Comparison of ENCODE assay signal across 8 cellular contexts in genomic region chr20:1328680-1329330, GRCh38. TPM values are rescaled to one million over a fixed set of nuclear protein-coding genes. Genes with fewer than 3 reads are reported as not detected.
DNase-seq lines count a peak whose midpoint lies in the region; ATAC-seq and TF ChIP-seq lines count a peak whose summit lies in the region.

A gene with protein sequence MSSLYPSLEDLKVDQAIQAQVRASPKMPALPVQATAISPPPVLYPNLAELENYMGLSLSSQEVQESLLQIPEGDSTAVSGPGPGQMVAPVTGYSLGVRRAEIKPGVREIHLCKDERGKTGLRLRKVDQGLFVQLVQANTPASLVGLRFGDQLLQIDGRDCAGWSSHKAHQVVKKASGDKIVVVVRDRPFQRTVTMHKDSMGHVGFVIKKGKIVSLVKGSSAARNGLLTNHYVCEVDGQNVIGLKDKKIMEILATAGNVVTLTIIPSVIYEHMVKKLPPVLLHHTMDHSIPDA (minus strand): TSS chr20:1329139. CDS start chr20:1320416, 8,723 bp downstream.

- CTCF ChIA-PET in HEK293T (lab: Yijun Ruan, JAX): interaction anchor here (0.6 kb wide), 1 partner anchor 79 kb away, joined by 4 read pairs; no protein-coding TSS in a partner anchor

- no peak within 1 kb of the TSS for H3K4me3 ChIP-seq in heart left ventricle
- no peak within 1 kb of the TSS for H3K4me3 ChIP-seq in adrenal gland
- H3K4me3 ChIP-seq in lower lobe of right lung: no peak within 1 kb of the TSS

- no peaks in the 10 kb centered on the region for H3K36me3 Mint-ChIP-seq in type B pancreatic cell

- intact Hi-C loops in heart left ventricle (cut with DNase I) (loop anchor here in 3 of 10 donors (5.0 kb wide), 2 partner anchors 43 to 63 kb away; partner anchors contain the start of gene FKBP1A (in 1 of the 3)), left ventricle myocardium superior (cut with micrococcal nuclease) (loop anchor here (5.0 kb wide), 1 partner anchor 63 kb away; the partner anchor contains the start of gene FKBP1A), adrenal gland (cut with DNase I) (loop anchor here in 1 of 2 donors (5.0 kb wide), 1 partner anchor 58 kb away; no protein-coding TSS in a partner anchor), lower lobe of right lung (cut with DNase I) (no loop called here)

- no peak for ATAC-seq in heart left ventricle
- no peak for ATAC-seq in left ventricle myocardium superior
- peak; percentile 32 to 56 for ATAC-seq in lower lobe of right lung
- ATAC-seq in GM21367 (IDR thresholded peaks at IDR 0.05; ENCODE audit: unreplicated experiment): no peak
- ATAC-seq in HG02870 (IDR thresholded peaks at IDR 0.05; ENCODE audit: unreplicated experiment): no peak

- no peaks in the 10 kb centered on the region for H3K9me3 ChIP-seq in heart left ventricle
- no peaks in the 10 kb centered on the region for H3K9me3 ChIP-seq in adrenal gland (replicated peaks in 1 of 3)
- H3K9me3 ChIP-seq in lower lobe of right lung: no peaks in the 10 kb centered on the region

- WGBS in heart left ventricle, 4 donors: 73 to 81% (median 77%) methylated on average over 7 to 8 of the region's 8 CpGs
- WGBS in adrenal gland, 4 donors: 81 to 88% (median 85%) methylated on average over 7 to 8 of the region's 8 CpGs

- no peaks in the 10 kb centered on the region for H3K9me3 Mint-ChIP-seq in type B pancreatic cell

- TF ChIP-seq CTCF in heart left ventricle (IDR thresholded peaks at IDR 0.05): no peak
- TF ChIP-seq CTCF in adrenal gland (IDR thresholded peaks at IDR 0.05): no peak
- TF ChIP-seq CTCF in lower lobe of right lung (IDR thresholded peaks at IDR 0.05): no peak
- no peak for TF ChIP-seq CTCF in type B pancreatic cell (conservative IDR thresholded peaks at IDR 0.05)

- H3K4me1 ChIP-seq in heart left ventricle (peaks cover 24 to 84% (median 63%) of the 10 kb centered on the region in 12 donors), adrenal gland (replicated peaks in 1 of 2) (peaks cover 24 to 63% of the 10 kb centered on the region in 2 donors), lower lobe of right lung (peaks cover 74% of the 10 kb centered on the region)

- DNase-seq in heart left ventricle: peak in 2 of 5 donors; percentile 6 to 15
- no peak for DNase-seq in left ventricle myocardium superior
- DNase-seq in adrenal gland: peak in 3 of 7 donors; percentile 12 to 45 (median 12)
- DNase-seq in lower lobe of right lung: peak; percentile 72
- peak; percentile 58 for DNase-seq in type B pancreatic cell (ENCODE audit: extremely low spot score, unreplicated experiment)
- DNase-seq in HEK293T (ENCODE audit: extremely low spot score): no peak

- no peak for TF ChIP-seq POLR2A in heart left ventricle (IDR thresholded peaks at IDR 0.05)
- TF ChIP-seq POLR2A in adrenal gland (IDR thresholded peaks at IDR 0.05): no peak

- H3K27me3 Mint-ChIP-seq in type B pancreatic cell: no peaks in the 10 kb centered on the region

- H3K36me3 ChIP-seq in heart left ventricle (peaks cover 0 to 11% (median 4%) of the 10 kb centered on the region in 9 donors), adrenal gland (replicated peaks in 1 of 2) (no peaks in the 10 kb centered on the region), lower lobe of right lung (no peaks in the 10 kb centered on the region)

- peak within 1 kb of the TSS; percentile 33 for H3K4me3 Mint-ChIP-seq in type B pancreatic cell

- H3K4me1 Mint-ChIP-seq in type B pancreatic cell (ENCODE audit: unreplicated experiment): peaks cover 25% of the 10 kb centered on the region

- peak within 1 kb of the TSS; percentile 40 for H3K27ac Mint-ChIP-seq in type B pancreatic cell

- POLR2A ChIA-PET in HEK293T (lab: Yijun Ruan, JAX): no interaction called here

- no peaks in the 10 kb centered on the region for H3K27me3 ChIP-seq in heart left ventricle
- no peaks in the 10 kb centered on the region for H3K27me3 ChIP-seq in adrenal gland
- no peaks in the 10 kb centered on the region for H3K27me3 ChIP-seq in lower lobe of right lung (ENCODE audit: low read depth)

- H3K27ac ChIP-seq in heart left ventricle: peak within 1 kb of the TSS; percentile 96 to 100 (median 99)
- peak within 1 kb of the TSS; percentile 8 to 100 (median 99) for H3K27ac ChIP-seq in adrenal gland
- peak within 1 kb of the TSS; percentile 98 for H3K27ac ChIP-seq in lower lobe of right lung

TF ChIP-seq in HEK293T, 16 proteins besides CTCF, POLR2A, EP300 and RAD21:
- TF ChIP-seq TARDBP (IDR thresholded peaks at IDR 0.05) (no peak), ELF4 (IDR thresholded peaks at IDR 0.05) (no peak)

RNA-seq across cellular contexts. Expression of the gene that starts here (rescaled TPM):
- total RNA-seq in heart left ventricle: 1 to 10 TPM in 8 of 9 donors, under 1 TPM in 1; 0.65 to 4.2 (median 2.1) TPM
- 1 to 10 TPM; 1.8 to 3.6 TPM for polyA plus RNA-seq in heart left ventricle
- total RNA-seq in left ventricle myocardium superior: 1.5 TPM
- total RNA-seq in adrenal gland: 1 to 10 TPM in 6 of 8 donors, under 1 TPM in 2; 0.43 to 7.6 (median 2.3) TPM
- 1 to 10 TPM; 2.4 to 3.8 (median 3.0) TPM for polyA plus RNA-seq in adrenal gland
- total RNA-seq in lower lobe of right lung: 10.8 TPM
- total RNA-seq in type B pancreatic cell (ENCODE audit: low replicate concordance): 4.9 and 7.4 TPM in 2 replicates

Comparison
In these comparisons a context has a peak if more than half of its experiments do, and no peak if none do; other contexts are left out.
1. ATAC-seq: peak in lower lobe of right lung (2 of 2); none in heart left ventricle (0 of 4), left ventricle myocardium superior (single experiment), GM21367 (single experiment) and HG02870 (single experiment).
2. DNase-seq: peak in lower lobe of right lung (single experiment) and type B pancreatic cell (single experiment); none in left ventricle myocardium superior (single experiment) and HEK293T (single experiment).
3. Peak in every context shown above with its lines, with median percentiles within 50 percentile points of each other: H3K27ac ChIP-seq.